8 cellular contexts compared by ENCODE assay signal in the genomic region with DNA sequence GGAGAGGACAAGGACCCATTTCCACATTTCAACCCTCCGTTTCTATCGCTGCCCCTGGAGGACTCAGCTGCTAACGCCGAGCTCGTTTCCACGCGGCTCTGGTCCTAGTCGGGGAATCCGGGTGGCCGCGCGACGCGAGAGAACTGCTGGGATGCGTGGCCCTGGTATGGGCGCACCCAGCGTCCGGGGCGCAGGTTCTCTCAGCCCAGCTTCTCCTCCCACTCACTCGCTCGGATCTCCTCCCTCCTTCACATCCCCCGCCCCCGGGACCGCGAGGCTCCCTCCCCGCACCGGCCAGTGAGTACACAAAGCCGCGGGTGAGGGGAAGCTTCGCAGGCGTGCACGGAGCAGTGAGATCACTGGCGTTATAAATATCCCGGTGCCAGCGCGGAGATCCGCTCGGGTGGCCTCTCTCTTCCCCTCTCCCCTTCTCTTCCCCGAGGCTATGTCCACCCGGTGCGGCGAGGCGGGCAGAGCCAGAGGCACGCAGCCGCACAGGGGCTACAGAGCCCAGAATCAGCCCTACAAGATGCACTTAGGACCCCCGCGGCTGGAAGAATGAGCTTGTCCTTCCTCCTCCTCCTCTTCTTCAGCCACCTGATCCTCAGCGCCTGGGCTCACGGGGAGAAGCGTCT. TPM values are rescaled to one million over a fixed set of nuclear protein-coding genes. Genes with fewer than 3 reads are reported as not detected.
DNase-seq lines count a peak whose midpoint lies in the region; ATAC-seq and TF ChIP-seq lines count a peak whose summit lies in the region.
"Had no signal": no experiment of that assay in that cellular context is flagged by ENCODE, and none has a peak within 500 bp of the region (broad histone marks: within the 10 kb centered on the region; RNA-seq: fewer than 3 reads in every experiment).

TSS of gene FGF5 (plus strand) at position 398 of the 635 bp plus-strand sequence. CDS start at position 559, 161 bp downstream.

- H3K9me3 ChIP-seq in ES-I3 (ENCODE audit: control insufficient read depth, insufficient read depth, low read length) (no peaks in the 10 kb centered on the region), SJSA1 (replicated peaks) (no peaks in the 10 kb centered on the region), testis (no peaks in the 10 kb centered on the region)

- H3K27me3 ChIP-seq in SJSA1 (replicated peaks) (no peaks in the 10 kb centered on the region), testis (peaks cover 8% of the 10 kb centered on the region)

- intact Hi-C loops in lower leg skin (cut with DNase I; ENCODE audit: low total_unique reads) (no loop called here), testis (cut with DNase I; ENCODE audit: low total_unique reads) (no loop called here)

- H3K9ac ChIP-seq in ES-I3 (ENCODE audit: low read depth, low read length), result peak within 1 kb of the TSS; percentile 41; the same call in 1 of the 2 replicates

- H3K4me3 ChIP-seq in SJSA1, result peak within 1 kb of the TSS; percentile 67
- peak within 1 kb of the TSS; percentile 13 for H3K4me3 ChIP-seq in lower leg skin (ENCODE audit: low read depth, poor library complexity, severe bottlenecking)
- peak within 1 kb of the TSS; percentile 21 to 42 for H3K4me3 ChIP-seq in testis

- H3K36me3 ChIP-seq in ES-I3 (ENCODE audit: insufficient read depth, low read length), result no peaks in the 10 kb centered on the region
- peaks cover 24% of the 10 kb centered on the region for H3K36me3 ChIP-seq in SJSA1
- no peaks in the 10 kb centered on the region for H3K36me3 ChIP-seq in testis (ENCODE audit: low read depth, missing control alignments)

- 1% methylated on average over 46 to 49 of the region's 50 CpGs for WGBS in lower leg skin, 2 donors
- WGBS in testis, 2 donors, result 0% methylated on average over 10 to 50 of the region's 50 CpGs

- no peaks in the 10 kb centered on the region for H3K4me1 ChIP-seq in ES-I3 (ENCODE audit: insufficient read depth, low read length)
- peaks cover 27% of the 10 kb centered on the region for H3K4me1 ChIP-seq in SJSA1 (replicated peaks)
- peaks cover 15% of the 10 kb centered on the region for H3K4me1 ChIP-seq in testis

- ATAC-seq in HG02870 (IDR thresholded peaks at IDR 0.05; ENCODE audit: unreplicated experiment), result peak; percentile 48

- TF ChIP-seq CTCF in lower leg skin (IDR thresholded peaks at IDR 0.05) (no peak), testis (IDR thresholded peaks at IDR 0.05) (no peak)

- H3K27ac ChIP-seq in SJSA1 (peak within 1 kb of the TSS; percentile 74), testis (no peak within 1 kb of the TSS)

- TF ChIP-seq POLR2A in lower leg skin (IDR thresholded peaks at IDR 0.05) (no peak), testis (IDR thresholded peaks at IDR 0.05) (no peak)

- peak; percentile 86 to 96 for DNase-seq in SJSA1 (ENCODE audit: low read depth in 1 of 2, low spot score in 2 of 2)
- DNase-seq in dedifferentiated amniotic fluid mesenchymal stem cell (ENCODE audit: extremely low spot score), result peak; percentile 93
- DNase-seq in lower leg skin (ENCODE audit: low spot score in 2 of 2), result no peak
- peak; percentile 27 for DNase-seq in testis
- no peak for DNase-seq in cortex of kidney (lab: John Stamatoyannopoulos, UW)

RNA-seq across cellular contexts. Expression of gene FGF5, which starts in this region (rescaled TPM):
- 2.5 and 6.4 TPM in 2 replicates for total RNA-seq in SJSA1 (2014; rRNA removed; shearing (Covaris generic))
- total RNA-seq in lower leg skin (under 1 TPM in 1 of 4 donors, not detected in 3; 0.03 TPM), testis (not detected)
- polyA plus RNA-seq in testis (ENCODE audit: insufficient read depth, low read depth, low replicate concordance), result not detected
- total RNA-seq: subcutaneous adipose tissue had no signal

Comparison
In these comparisons a context has a peak if more than half of its experiments do, and no peak if none do; other contexts are left out.
1. Peak in DNase-seq and H3K4me3 ChIP-seq in testis; RNA of the gene not detected or under 1 TPM.
2. DNase-seq: peak in SJSA1 (2 of 2) and dedifferentiated amniotic fluid mesenchymal stem cell (single experiment); none in lower leg skin (0 of 2) and cortex of kidney (single experiment).
3. H3K4me3 ChIP-seq: peak in every context shown above with its lines; median percentile 67 in SJSA1; 32 in testis; 13 in lower leg skin.